ENCODE assay signal across 1 cellular context in the genomic region with DNA sequence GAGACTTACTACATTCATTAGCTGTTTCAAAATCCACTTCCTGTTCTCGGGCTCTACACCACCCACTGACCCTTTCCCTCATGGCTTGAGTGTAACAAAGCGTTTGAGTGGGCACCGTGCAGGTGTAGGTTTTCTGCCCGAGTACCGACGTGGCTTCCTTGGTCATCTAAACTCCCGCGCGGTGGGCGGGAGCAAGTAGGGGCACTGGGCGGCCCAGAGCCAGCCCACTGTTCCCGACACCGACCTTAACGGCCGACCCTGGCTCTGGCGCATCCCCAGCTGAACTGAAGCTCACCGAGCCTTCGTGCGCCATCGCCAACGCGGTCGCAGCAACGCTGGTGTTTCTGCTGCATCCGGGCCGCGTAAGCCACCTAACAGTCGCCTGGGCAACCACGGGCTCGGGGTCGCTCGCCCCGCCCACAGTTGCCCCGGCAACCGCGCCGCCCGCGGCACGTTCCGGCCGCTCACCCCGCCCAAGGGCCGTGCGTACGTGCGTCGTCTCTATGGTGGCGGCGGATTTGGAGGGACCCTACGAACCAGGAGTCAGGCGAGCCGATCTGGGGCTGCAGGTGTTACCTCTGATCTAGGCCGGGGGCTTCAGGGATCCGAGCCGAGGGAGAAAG.
A peak's percentile ranks its signal among the peaks of the same experiment; 100 is the strongest.
TF ChIP-seq lines count a peak whose summit lies in the region.

A gene (minus strand): TSS at position 372 of the 623 bp plus-strand sequence. CDS start 59 bp downstream, at position 313.
A gene with protein sequence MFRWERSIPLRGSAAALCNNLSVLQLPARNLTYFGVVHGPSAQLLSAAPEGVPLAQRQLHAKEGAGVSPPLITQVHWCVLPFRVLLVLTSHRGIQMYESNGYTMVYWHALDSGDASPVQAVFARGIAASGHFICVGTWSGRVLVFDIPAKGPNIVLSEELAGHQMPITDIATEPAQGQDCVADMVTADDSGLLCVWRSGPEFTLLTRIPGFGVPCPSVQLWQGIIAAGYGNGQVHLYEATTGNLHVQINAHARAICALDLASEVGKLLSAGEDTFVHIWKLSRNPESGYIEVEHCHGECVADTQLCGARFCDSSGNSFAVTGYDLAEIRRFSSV (plus strand): TSS at position 483 of the 623 bp plus-strand sequence. CDS start 424 bp downstream, outside the sequence.

TF ChIP-seq in A549, 52 proteins besides CTCF, POLR2A, EP300 and RAD21 (continued from another document):
- TF ChIP-seq, protein P1, sequence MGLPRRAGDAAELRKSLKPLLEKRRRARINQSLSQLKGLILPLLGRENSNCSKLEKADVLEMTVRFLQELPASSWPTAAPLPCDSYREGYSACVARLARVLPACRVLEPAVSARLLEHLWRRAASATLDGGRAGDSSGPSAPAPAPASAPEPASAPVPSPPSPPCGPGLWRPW (IDR thresholded peaks at IDR 0.05): no peak
- TF ChIP-seq JUN (IDR thresholded peaks at IDR 0.05) (peak; percentile 60 to 64; a peak in 2 of 5 replicates), MAFK (IDR thresholded peaks at IDR 0.05; ENCODE audit: partially characterized antibody) (no peak)
- TF ChIP-seq, protein P2, sequence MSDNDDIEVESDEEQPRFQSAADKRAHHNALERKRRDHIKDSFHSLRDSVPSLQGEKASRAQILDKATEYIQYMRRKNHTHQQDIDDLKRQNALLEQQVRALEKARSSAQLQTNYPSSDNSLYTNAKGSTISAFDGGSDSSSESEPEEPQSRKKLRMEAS (IDR thresholded peaks at IDR 0.05): peak; percentile 97
